11 cellular contexts compared by ENCODE assay signal in genomic region chr13:102839462-102839861, GRCh38.
"Had no signal": no experiment of that assay in that cellular context is flagged by ENCODE, and none has a peak within 500 bp of the region (broad histone marks: within the 10 kb centered on the region; RNA-seq: fewer than 3 reads in every experiment).

No MANE protein-coding gene starts in this region.

- H3K4me3 Mint-ChIP-seq: activated CD4-positive, alpha-beta memory T cell treated with anti-CD3 and anti-CD28 coated beads for 36 hours; activated T-cell treated with anti-CD3 and anti-CD28 coated beads, Interleukin-2, amount 50 U/mL, for 72 hours; central memory CD8-positive, alpha-beta T cell had no signal

- DNase-seq: activated CD4-positive, alpha-beta memory T cell treated with anti-CD3 and anti-CD28 coated beads for 36 hours; activated naive CD4-positive, alpha-beta T cell; activated T-cell treated with anti-CD3 and anti-CD28 coated beads, Interleukin-2, amount 50 U/mL, for 72 hours; dermis blood vessel endothelial cell; kidney glomerular epithelial cell; naive B cell; stomach; T-helper 9 cell had no signal

- H3K27me3 Mint-ChIP-seq: activated CD4-positive, alpha-beta memory T cell treated with anti-CD3 and anti-CD28 coated beads for 36 hours; central memory CD8-positive, alpha-beta T cell; naive B cell had no signal

- H3K9me3 ChIP-seq: esophagus muscularis mucosa, stomach, thoracic aorta had no signal

- ATAC-seq: activated T-cell treated with anti-CD3 and anti-CD28 coated beads, Interleukin-2, amount 50 U/mL, for 72 hours had no signal

- H3K36me3 Mint-ChIP-seq: naive B cell had no signal

- H3K27ac Mint-ChIP-seq: activated CD4-positive, alpha-beta memory T cell treated with anti-CD3 and anti-CD28 coated beads for 36 hours; activated T-cell treated with anti-CD3 and anti-CD28 coated beads, Interleukin-2, amount 50 U/mL, for 72 hours; naive B cell had no signal
